ENCODE assay signal across 8 cellular contexts in genomic region chr9:112750111-112750766, GRCh38. TPM values are rescaled to one million over a fixed set of nuclear protein-coding genes. Genes with fewer than 3 reads are reported as not detected.
DNase-seq lines count a peak whose midpoint lies in the region; ATAC-seq and TF ChIP-seq lines count a peak whose summit lies in the region.

TSS of gene SNX30 (plus strand) at chr9:112750760. CDS start at chr9:112751002, 242 bp downstream.

- H3K9me3 ChIP-seq in endodermal cell (ENCODE audit: control insufficient read depth, low read length): no peaks in the 10 kb centered on the region
- no peaks in the 10 kb centered on the region for H3K9me3 ChIP-seq in mesodermal cell (ENCODE audit: control insufficient read depth, low read length)

- H3K27me3 ChIP-seq in endodermal cell (ENCODE audit: control insufficient read depth, insufficient read depth, low read length, poor library complexity, severe bottlenecking): no peaks in the 10 kb centered on the region

- H3K4me1 ChIP-seq in endodermal cell (ENCODE audit: control insufficient read depth, insufficient read depth, low read length) (peaks cover 11% of the 10 kb centered on the region), mesodermal cell (ENCODE audit: control insufficient read depth, insufficient read depth, low read length, poor library complexity, severe bottlenecking) (peaks cover 20% of the 10 kb centered on the region)

- H3K9ac ChIP-seq in endodermal cell (ENCODE audit: extremely low read depth, low read length, poor library complexity, severe bottlenecking): peak within 1 kb of the TSS; percentile 75

- TF ChIP-seq CTCF in endodermal cell (conservative IDR thresholded peaks at IDR 0.05): no peak

- H3K36me3 ChIP-seq in endodermal cell (ENCODE audit: control insufficient read depth, insufficient read depth, low read length) (no peaks in the 10 kb centered on the region), mesodermal cell (ENCODE audit: control insufficient read depth, insufficient read depth, low read length) (no peaks in the 10 kb centered on the region)

- WGBS in endodermal cell (ENCODE audit: insufficient coverage in 1 of 2, insufficient read length in 1 of 2), 2 experiments: 8 to 23% methylated on average over 12 to 39 of the region's 49 CpGs
- 7 to 8% methylated on average over 18 to 40 of the region's 49 CpGs for WGBS in mesodermal cell (ENCODE audit: insufficient coverage in 2 of 2), 2 experiments

- H3K36me3 Mint-ChIP-seq in endodermal cell (ENCODE audit: low read depth): no peaks in the 10 kb centered on the region

- ATAC-seq in GM19452 (IDR thresholded peaks at IDR 0.05; ENCODE audit: unreplicated experiment): peak; percentile 71
- ATAC-seq in HG03571 (IDR thresholded peaks at IDR 0.05; ENCODE audit: unreplicated experiment): peak; percentile 78

- H3K27ac Mint-ChIP-seq in endodermal cell: peak within 1 kb of the TSS; percentile 90

- H3K27ac ChIP-seq in endodermal cell (ENCODE audit: low read depth, low read length): peak within 1 kb of the TSS; percentile 55
- H3K27ac ChIP-seq in mesodermal cell (ENCODE audit: low read depth, low read length, severe bottlenecking): peak within 1 kb of the TSS; percentile 39

- H3K4me3 Mint-ChIP-seq in endodermal cell: peak within 1 kb of the TSS; percentile 84

- no peaks in the 10 kb centered on the region for H3K9me3 Mint-ChIP-seq in endodermal cell

- H3K4me1 Mint-ChIP-seq in endodermal cell: peaks cover 28% of the 10 kb centered on the region

- peak; percentile 63 for DNase-seq in CMK (ENCODE audit: low read depth)
- DNase-seq in NOMO-1 treated with DMSO at 0.1 percent for 48 hours (lab: John Stamatoyannopoulos, UW; ENCODE audit: unreplicated experiment): peak; percentile 81
- DNase-seq in activated CD8-positive, alpha-beta memory T cell treated with anti-CD3 and anti-CD28 coated beads, Interleukin-2, amount 50 U/mL, for 4 hours: peak; percentile 75
- DNase-seq in endodermal cell: peak; percentile 93
- peak; percentile 52 for DNase-seq in stimulated activated CD8-positive, alpha-beta memory T cell treated with anti-CD3 and anti-CD28 coated beads, Interleukin-15, amount 100 ng/mL, for 24 hours (ENCODE audit: low read depth)

- peaks cover 2% of the 10 kb centered on the region for H3K27me3 Mint-ChIP-seq in endodermal cell (ENCODE audit: insufficient read depth)

- peak within 1 kb of the TSS; percentile 90 for H3K4me3 ChIP-seq in endodermal cell (ENCODE audit: low read length)
- H3K4me3 ChIP-seq in mesodermal cell (ENCODE audit: extremely low read depth, insufficient read depth, low read length, poor library complexity, severe bottlenecking): peak within 1 kb of the TSS; percentile 90

RNA-seq across cellular contexts. Expression of gene SNX30, which starts in this region (rescaled TPM):
- total RNA-seq in endodermal cell: 10 to 100 TPM; 11.8 to 14.8 TPM
- 11.6 TPM for polyA plus RNA-seq in endodermal cell (2013, experiment 1 of 2)
- polyA plus RNA-seq in endodermal cell (2013, experiment 2 of 2): 13.8 TPM
- 9.4 TPM for polyA plus RNA-seq in mesodermal cell (2013, experiment 1 of 2)
- polyA plus RNA-seq in mesodermal cell (2013, experiment 2 of 2): 8.1 TPM

Comparison
In these comparisons a context has a peak if more than half of its experiments do, and no peak if none do; other contexts are left out.
1. Peak in every context shown above with its lines: DNase-seq, ATAC-seq, H3K4me3 ChIP-seq and H3K27ac ChIP-seq.